In the genomic region with DNA sequence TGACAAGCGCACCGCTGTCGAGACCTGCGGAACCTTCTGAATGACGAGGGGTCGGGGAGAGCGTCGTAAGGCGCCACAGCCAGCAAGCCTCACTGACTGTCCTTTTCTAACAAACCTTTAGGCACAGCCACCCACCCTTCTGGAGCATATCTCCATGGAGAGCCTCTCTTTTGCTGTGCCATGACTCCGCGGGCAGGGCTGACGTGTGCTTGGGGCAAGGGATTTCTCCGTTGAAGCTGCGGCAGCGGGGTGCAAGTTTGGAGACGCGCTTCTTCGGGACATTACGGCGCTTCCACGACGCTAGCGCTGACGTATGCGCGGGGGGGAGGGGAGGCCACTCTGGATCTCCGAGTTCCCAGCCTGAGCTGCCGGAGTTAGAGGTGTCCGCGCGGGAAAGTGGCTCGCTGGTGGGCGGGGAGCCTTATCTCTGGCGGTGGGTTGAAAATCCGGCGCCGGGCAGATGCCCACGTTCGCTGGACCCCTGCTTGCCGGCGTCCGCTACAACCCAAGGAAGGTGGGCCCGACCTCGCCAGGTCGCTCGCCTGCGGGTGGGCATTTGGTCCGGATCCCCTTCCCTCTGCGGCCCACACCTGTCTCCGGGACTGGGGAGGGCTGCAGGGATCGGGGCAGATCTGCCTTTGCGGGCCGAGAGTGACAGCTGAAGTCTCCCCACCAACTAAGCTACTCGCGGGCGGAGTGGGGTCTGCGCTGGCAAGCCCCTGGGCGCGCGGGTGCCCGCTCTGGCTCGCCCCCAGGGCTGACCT, we compare ENCODE assay signal across 1 cellular context.
A peak's percentile ranks its signal among the peaks of the same experiment; 100 is the strongest.
TF ChIP-seq lines count a peak whose summit lies in the region.

No MANE protein-coding gene starts in this region.

TF ChIP-seq in GM23338, 12 proteins besides CTCF, POLR2A, EP300 and RAD21 (continued from another document):
- TF ChIP-seq, protein P1, sequence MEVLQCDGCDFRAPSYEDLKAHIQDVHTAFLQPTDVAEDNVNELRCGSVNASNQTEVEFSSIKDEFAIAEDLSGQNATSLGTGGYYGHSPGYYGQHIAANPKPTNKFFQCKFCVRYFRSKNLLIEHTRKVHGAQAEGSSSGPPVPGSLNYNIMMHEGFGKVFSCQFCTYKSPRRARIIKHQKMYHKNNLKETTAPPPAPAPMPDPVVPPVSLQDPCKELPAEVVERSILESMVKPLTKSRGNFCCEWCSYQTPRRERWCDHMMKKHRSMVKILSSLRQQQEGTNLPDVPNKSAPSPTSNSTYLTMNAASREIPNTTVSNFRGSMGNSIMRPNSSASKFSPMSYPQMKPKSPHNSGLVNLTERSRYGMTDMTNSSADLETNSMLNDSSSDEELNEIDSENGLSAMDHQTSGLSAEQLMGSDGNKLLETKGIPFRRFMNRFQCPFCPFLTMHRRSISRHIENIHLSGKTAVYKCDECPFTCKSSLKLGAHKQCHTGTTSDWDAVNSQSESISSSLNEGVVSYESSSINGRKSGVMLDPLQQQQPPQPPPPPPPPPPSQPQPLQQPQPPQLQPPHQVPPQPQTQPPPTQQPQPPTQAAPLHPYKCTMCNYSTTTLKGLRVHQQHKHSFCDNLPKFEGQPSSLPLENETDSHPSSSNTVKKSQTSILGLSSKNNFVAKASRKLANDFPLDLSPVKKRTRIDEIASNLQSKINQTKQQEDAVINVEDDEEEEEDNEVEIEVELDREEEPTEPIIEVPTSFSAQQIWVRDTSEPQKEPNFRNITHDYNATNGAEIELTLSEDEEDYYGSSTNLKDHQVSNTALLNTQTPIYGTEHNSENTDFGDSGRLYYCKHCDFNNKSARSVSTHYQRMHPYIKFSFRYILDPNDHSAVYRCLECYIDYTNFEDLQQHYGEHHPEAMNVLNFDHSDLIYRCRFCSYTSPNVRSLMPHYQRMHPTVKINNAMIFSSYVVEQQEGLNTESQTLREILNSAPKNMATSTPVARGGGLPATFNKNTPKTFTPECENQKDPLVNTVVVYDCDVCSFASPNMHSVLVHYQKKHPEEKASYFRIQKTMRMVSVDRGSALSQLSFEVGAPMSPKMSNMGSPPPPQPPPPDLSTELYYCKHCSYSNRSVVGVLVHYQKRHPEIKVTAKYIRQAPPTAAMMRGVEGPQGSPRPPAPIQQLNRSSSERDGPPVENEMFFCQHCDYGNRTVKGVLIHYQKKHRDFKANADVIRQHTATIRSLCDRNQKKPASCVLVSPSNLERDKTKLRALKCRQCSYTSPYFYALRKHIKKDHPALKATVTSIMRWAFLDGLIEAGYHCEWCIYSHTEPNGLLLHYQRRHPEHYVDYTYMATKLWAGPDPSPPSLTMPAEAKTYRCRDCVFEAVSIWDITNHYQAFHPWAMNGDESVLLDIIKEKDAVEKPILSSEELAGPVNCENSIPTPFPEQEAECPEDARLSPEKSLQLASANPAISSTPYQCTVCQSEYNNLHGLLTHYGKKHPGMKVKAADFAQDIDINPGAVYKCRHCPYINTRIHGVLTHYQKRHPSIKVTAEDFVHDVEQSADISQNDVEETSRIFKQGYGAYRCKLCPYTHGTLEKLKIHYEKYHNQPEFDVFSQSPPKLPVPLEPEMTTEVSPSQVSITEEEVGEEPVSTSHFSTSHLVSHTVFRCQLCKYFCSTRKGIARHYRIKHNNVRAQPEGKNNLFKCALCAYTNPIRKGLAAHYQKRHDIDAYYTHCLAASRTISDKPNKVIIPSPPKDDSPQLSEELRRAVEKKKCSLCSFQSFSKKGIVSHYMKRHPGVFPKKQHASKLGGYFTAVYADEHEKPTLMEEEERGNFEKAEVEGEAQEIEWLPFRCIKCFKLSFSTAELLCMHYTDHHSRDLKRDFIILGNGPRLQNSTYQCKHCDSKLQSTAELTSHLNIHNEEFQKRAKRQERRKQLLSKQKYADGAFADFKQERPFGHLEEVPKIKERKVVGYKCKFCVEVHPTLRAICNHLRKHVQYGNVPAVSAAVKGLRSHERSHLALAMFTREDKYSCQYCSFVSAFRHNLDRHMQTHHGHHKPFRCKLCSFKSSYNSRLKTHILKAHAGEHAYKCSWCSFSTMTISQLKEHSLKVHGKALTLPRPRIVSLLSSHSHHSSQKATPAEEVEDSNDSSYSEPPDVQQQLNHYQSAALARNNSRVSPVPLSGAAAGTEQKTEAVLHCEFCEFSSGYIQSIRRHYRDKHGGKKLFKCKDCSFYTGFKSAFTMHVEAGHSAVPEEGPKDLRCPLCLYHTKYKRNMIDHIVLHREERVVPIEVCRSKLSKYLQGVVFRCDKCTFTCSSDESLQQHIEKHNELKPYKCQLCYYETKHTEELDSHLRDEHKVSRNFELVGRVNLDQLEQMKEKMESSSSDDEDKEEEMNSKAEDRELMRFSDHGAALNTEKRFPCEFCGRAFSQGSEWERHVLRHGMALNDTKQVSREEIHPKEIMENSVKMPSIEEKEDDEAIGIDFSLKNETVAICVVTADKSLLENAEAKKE (CRISPR knock-in tag; IDR thresholded peaks at IDR 0.05), result no peak
- TF ChIP-seq, protein P2, sequence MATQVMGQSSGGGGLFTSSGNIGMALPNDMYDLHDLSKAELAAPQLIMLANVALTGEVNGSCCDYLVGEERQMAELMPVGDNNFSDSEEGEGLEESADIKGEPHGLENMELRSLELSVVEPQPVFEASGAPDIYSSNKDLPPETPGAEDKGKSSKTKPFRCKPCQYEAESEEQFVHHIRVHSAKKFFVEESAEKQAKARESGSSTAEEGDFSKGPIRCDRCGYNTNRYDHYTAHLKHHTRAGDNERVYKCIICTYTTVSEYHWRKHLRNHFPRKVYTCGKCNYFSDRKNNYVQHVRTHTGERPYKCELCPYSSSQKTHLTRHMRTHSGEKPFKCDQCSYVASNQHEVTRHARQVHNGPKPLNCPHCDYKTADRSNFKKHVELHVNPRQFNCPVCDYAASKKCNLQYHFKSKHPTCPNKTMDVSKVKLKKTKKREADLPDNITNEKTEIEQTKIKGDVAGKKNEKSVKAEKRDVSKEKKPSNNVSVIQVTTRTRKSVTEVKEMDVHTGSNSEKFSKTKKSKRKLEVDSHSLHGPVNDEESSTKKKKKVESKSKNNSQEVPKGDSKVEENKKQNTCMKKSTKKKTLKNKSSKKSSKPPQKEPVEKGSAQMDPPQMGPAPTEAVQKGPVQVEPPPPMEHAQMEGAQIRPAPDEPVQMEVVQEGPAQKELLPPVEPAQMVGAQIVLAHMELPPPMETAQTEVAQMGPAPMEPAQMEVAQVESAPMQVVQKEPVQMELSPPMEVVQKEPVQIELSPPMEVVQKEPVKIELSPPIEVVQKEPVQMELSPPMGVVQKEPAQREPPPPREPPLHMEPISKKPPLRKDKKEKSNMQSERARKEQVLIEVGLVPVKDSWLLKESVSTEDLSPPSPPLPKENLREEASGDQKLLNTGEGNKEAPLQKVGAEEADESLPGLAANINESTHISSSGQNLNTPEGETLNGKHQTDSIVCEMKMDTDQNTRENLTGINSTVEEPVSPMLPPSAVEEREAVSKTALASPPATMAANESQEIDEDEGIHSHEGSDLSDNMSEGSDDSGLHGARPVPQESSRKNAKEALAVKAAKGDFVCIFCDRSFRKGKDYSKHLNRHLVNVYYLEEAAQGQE (IDR thresholded peaks at IDR 0.05; ENCODE audit: unreplicated experiment), result no peak
- TF ChIP-seq EZH2 (IDR thresholded peaks at IDR 0.05; ENCODE audit: low read depth, unreplicated experiment) (no peak), STAT1 (IDR thresholded peaks at IDR 0.05; ENCODE audit: unreplicated experiment) (no peak), POLR2AphosphoS5 (IDR thresholded peaks at IDR 0.05; ENCODE audit: low read depth) (peak; percentile 50), EZH2phosphoT487 (IDR thresholded peaks at IDR 0.05; ENCODE audit: unreplicated experiment) (no peak), JUNB (IDR thresholded peaks at IDR 0.05; ENCODE audit: unreplicated experiment) (no peak), CREB1 (CRISPR knock-in tag; IDR thresholded peaks at IDR 0.05; ENCODE audit: low read depth) (peak; percentile 95)
- TF ChIP-seq, protein P3, sequence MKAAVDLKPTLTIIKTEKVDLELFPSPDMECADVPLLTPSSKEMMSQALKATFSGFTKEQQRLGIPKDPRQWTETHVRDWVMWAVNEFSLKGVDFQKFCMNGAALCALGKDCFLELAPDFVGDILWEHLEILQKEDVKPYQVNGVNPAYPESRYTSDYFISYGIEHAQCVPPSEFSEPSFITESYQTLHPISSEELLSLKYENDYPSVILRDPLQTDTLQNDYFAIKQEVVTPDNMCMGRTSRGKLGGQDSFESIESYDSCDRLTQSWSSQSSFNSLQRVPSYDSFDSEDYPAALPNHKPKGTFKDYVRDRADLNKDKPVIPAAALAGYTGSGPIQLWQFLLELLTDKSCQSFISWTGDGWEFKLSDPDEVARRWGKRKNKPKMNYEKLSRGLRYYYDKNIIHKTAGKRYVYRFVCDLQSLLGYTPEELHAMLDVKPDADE (IDR thresholded peaks at IDR 0.05), result no peak
TF ChIP-seq in GM23338: peak in this region for 2.
